In the genomic region with DNA sequence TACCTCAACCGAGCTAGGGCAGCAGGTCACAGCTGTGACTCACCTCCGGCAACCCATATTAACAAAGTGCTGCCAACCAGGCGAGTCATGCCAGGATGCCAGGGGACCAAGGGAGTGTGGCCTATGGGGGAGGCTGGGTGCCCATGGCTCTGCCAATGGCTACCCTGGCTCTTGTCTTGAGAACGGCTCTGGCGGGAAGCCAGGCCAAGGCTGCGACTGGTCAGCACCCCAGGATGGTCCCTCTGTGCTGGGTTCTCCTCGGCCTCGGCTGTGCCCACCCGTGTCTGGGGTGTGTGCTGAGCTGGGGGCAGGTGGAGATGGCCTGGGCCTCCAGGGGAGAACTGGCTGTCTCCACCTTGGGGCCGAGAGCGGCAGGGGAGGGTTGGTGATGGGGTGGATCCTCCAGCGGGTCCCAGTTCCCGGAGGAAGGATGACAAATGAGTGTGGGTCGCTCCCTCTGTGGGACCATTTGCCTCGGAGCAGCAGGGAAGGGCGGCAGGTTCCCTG, we compare ENCODE assay signal across 8 cellular contexts.
A peak's percentile ranks its signal among the peaks of the same experiment; 100 is the strongest.
DNase-seq lines count a peak whose midpoint lies in the region; ATAC-seq and TF ChIP-seq lines count a peak whose summit lies in the region.

No MANE protein-coding gene starts in this region.

- no peaks in the 10 kb centered on the region for H3K9me3 ChIP-seq in thoracic aorta

- DNase-seq in D341Med (ENCODE audit: low spot score) (peak; percentile 68), islet precursor cell (peak; percentile 67), thoracic aorta (ENCODE audit: low spot score) (no peak), SKM-1 (lab: John Stamatoyannopoulos, UW; ENCODE audit: unreplicated experiment) (no peak)

- no peaks in the 10 kb centered on the region for H3K36me3 ChIP-seq in thoracic aorta

- H3K36me3 Mint-ChIP-seq in activated T-helper 17 cell treated with anti-CD3 and anti-CD28 coated beads, Interleukin-2, amount 50 U/mL, for 72 hours (ENCODE audit: low read depth), result no peaks in the 10 kb centered on the region

- H3K4me3 ChIP-seq in thoracic aorta, result peak overlapping the region; percentile 93

- H3K27me3 ChIP-seq in thoracic aorta (replicated peaks; ENCODE audit: insufficient read depth), result no peaks in the 10 kb centered on the region

- H3K9me3 Mint-ChIP-seq in activated T-helper 17 cell treated with anti-CD3 and anti-CD28 coated beads, Interleukin-2, amount 50 U/mL, for 72 hours, result no peaks in the 10 kb centered on the region

- peaks cover 7% of the 10 kb centered on the region for H3K27me3 Mint-ChIP-seq in activated T-helper 17 cell treated with anti-CD3 and anti-CD28 coated beads, Interleukin-2, amount 50 U/mL, for 72 hours

- peaks cover 10 to 26% of the 10 kb centered on the region in 2 donors for H3K4me1 ChIP-seq in thoracic aorta (ENCODE audit: control insufficient read depth in 1 of 2, low read depth in 2 of 2)

- peak overlapping the region; percentile 48 for H3K4me3 Mint-ChIP-seq in activated T-helper 17 cell treated with anti-CD3 and anti-CD28 coated beads, Interleukin-2, amount 50 U/mL, for 72 hours

- H3K27ac Mint-ChIP-seq in activated T-helper 17 cell treated with anti-CD3 and anti-CD28 coated beads, Interleukin-2, amount 50 U/mL, for 72 hours, result no peak overlapping the region

- ATAC-seq in HG03159 (IDR thresholded peaks at IDR 0.05; ENCODE audit: unreplicated experiment), result peak; percentile 16
- ATAC-seq in activated T-helper 17 cell treated with anti-CD3 and anti-CD28 coated beads, Interleukin-2, amount 50 U/mL, for 72 hours (replicated peaks), result peak; percentile 72
- no peak for ATAC-seq in thoracic aorta (ENCODE audit: insufficient number of reproducible peaks, low FRiP score, low read depth)
- ATAC-seq in GM21825 (IDR thresholded peaks at IDR 0.05; ENCODE audit: unreplicated experiment), result no peak
- ATAC-seq in GM21529 (IDR thresholded peaks at IDR 0.05; ENCODE audit: unreplicated experiment), result no peak

- peaks cover 5% of the 10 kb centered on the region for H3K4me1 Mint-ChIP-seq in activated T-helper 17 cell treated with anti-CD3 and anti-CD28 coated beads, Interleukin-2, amount 50 U/mL, for 72 hours

- TF ChIP-seq CTCF in thoracic aorta (IDR thresholded peaks at IDR 0.05), result no peak

- no peak overlapping the region for H3K27ac ChIP-seq in thoracic aorta

Comparison
In these comparisons a context has a peak if more than half of its experiments do, and no peak if none do; other contexts are left out.
1. DNase-seq: peak in D341Med (single experiment) and islet precursor cell (single experiment); none in thoracic aorta (single experiment) and SKM-1 (single experiment).
2. ATAC-seq: peak in HG03159 (single experiment) and activated T-helper 17 cell treated with anti-CD3 and anti-CD28 coated beads, Interleukin-2, amount 50 U/mL, for 72 hours (single experiment); none in thoracic aorta (single experiment), GM21825 (single experiment) and GM21529 (single experiment).